ENCODE assay signal across 8 cellular contexts in the genomic region with DNA sequence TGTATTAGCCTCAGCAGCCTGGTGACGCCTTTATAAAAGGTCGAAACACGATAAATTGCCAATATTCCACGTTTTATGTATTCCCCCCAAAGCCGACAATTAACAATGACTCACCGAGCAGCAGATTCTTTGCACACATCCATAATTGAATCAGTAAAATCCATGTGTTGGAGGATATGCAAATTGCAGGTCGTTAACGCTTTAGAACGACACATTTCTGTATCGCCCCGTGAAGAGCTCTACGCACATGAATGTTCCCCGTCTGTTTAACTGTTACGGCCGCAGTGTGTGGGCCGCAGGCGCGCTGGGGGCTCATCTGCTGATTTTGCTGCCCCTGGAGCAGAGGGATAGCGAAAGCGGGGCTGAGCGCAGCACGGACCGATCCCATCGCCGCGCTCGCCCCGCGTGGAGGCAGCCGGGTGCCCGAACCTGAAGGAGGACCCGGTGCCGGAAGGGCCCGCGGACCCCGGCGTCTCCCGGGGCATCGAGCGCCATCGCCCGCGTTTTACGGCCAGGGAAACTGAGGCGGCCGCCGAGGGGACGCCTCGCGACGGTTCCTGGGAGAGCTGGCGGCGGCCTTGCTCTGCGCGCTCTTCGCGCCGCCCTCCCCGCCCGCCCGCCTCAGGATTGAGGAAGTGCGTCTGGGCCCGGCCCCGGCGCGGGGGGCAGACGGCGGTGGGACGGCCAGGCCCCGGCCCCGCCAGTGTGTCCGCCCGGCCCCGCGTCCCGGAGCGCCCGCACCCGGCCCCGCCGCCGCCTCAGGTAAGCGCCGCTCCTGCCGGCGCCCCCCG. TPM values are rescaled to one million over a fixed set of nuclear protein-coding genes. Genes with fewer than 3 reads are reported as not detected.
DNase-seq lines count a peak whose midpoint lies in the region; ATAC-seq, FAIRE-seq and TF ChIP-seq lines count a peak whose summit lies in the region.

A gene with protein sequence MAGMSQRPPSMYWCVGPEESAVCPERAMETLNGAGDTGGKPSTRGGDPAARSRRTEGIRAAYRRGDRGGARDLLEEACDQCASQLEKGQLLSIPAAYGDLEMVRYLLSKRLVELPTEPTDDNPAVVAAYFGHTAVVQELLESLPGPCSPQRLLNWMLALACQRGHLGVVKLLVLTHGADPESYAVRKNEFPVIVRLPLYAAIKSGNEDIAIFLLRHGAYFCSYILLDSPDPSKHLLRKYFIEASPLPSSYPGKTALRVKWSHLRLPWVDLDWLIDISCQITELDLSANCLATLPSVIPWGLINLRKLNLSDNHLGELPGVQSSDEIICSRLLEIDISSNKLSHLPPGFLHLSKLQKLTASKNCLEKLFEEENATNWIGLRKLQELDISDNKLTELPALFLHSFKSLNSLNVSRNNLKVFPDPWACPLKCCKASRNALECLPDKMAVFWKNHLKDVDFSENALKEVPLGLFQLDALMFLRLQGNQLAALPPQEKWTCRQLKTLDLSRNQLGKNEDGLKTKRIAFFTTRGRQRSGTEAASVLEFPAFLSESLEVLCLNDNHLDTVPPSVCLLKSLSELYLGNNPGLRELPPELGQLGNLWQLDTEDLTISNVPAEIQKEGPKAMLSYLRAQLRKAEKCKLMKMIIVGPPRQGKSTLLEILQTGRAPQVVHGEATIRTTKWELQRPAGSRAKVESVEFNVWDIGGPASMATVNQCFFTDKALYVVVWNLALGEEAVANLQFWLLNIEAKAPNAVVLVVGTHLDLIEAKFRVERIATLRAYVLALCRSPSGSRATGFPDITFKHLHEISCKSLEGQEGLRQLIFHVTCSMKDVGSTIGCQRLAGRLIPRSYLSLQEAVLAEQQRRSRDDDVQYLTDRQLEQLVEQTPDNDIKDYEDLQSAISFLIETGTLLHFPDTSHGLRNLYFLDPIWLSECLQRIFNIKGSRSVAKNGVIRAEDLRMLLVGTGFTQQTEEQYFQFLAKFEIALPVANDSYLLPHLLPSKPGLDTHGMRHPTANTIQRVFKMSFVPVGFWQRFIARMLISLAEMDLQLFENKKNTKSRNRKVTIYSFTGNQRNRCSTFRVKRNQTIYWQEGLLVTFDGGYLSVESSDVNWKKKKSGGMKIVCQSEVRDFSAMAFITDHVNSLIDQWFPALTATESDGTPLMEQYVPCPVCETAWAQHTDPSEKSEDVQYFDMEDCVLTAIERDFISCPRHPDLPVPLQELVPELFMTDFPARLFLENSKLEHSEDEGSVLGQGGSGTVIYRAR (N-terminal part only) (plus strand): TSS at position 668 of the 791 bp plus-strand sequence. CDS start 5,276 bp downstream, outside the sequence.

- peak within 1 kb of the TSS; percentile 65 for H3K9ac ChIP-seq in fibroblast of lung (ENCODE audit: insufficient read depth, low read length)

- no peak within 1 kb of the TSS for H3K27ac Mint-ChIP-seq in nephron progenitor cell

- no peaks in the 10 kb centered on the region for H4K20me1 ChIP-seq in fibroblast of lung (ENCODE audit: control insufficient read depth, extremely low read depth, insufficient read depth, low read length)

- FAIRE-seq in GM18507 (lab: Jason Lieb, UNC), result peak; percentile 36

- no peak for ATAC-seq in HG03460 (IDR thresholded peaks at IDR 0.05; ENCODE audit: unreplicated experiment)
- no peak for ATAC-seq in HG02884 (IDR thresholded peaks at IDR 0.05; ENCODE audit: unreplicated experiment)

- H3K4me1 Mint-ChIP-seq in nephron progenitor cell, result peaks cover 5% of the 10 kb centered on the region

- no peaks in the 10 kb centered on the region for H3K79me2 ChIP-seq in fibroblast of lung (ENCODE audit: control insufficient read depth, insufficient read depth, low read length)

- H3K9me3 ChIP-seq in AG04450 (ENCODE audit: control insufficient read depth, insufficient read depth, low read length) (peaks cover 6% of the 10 kb centered on the region), fibroblast of lung (ENCODE audit: control insufficient read depth, insufficient read depth, low read depth, low read length) (no peaks in the 10 kb centered on the region)

- DNase-seq in AG04450 (ENCODE audit: low read depth, low spot score), result no peak
- DNase-seq in GM18507 (ENCODE audit: extremely low spot score, insufficient read length, low read depth), result no peak
- peak; percentile 43 for DNase-seq in HS-5 (ENCODE audit: low read depth)
- DNase-seq in fibroblast of lung (ENCODE audit: low read depth in 2 of 2), result peak; percentile 38 to 61
- DNase-seq in nephron progenitor cell, result peak; percentile 54

- peak within 1 kb of the TSS; percentile 80 for H3K4me3 Mint-ChIP-seq in nephron progenitor cell

- no peaks in the 10 kb centered on the region for H3K36me3 ChIP-seq in fibroblast of lung (ENCODE audit: control insufficient read depth, insufficient read depth, low read length)

- no peaks in the 10 kb centered on the region for H3K27me3 ChIP-seq in AG04450 (ENCODE audit: control insufficient read depth, insufficient read depth, low read length)
- H3K27me3 ChIP-seq in fibroblast of lung (ENCODE audit: control insufficient read depth, insufficient read depth, low read length), result no peaks in the 10 kb centered on the region

- peaks cover 10% of the 10 kb centered on the region for H3K9me3 Mint-ChIP-seq in nephron progenitor cell

- H3K4me3 ChIP-seq in AG04450 (ENCODE audit: low read depth, low read length), result peak within 1 kb of the TSS; percentile 66
- peak within 1 kb of the TSS; percentile 69 for H3K4me3 ChIP-seq in WI38 (ENCODE audit: low read depth, low read length)
- peak within 1 kb of the TSS; percentile 62 to 82 (median 68) for H3K4me3 ChIP-seq in fibroblast of lung (replicated peaks in 1 of 4; ENCODE audit: control extremely low read depth in 1 of 4, insufficient read depth in 1 of 4, low read depth in 3 of 4, low read length in 4 of 4)

- TF ChIP-seq CTCF in AG04450 (IDR thresholded peaks at IDR 0.05; ENCODE audit: low read depth, low read length), result no peak
- TF ChIP-seq CTCF in WI38 (IDR thresholded peaks at IDR 0.05; ENCODE audit: low read depth, low read length), result no peak
- TF ChIP-seq CTCF in fibroblast of lung (conservative IDR thresholded peaks at IDR 0.05 in 1 of 2, IDR thresholded peaks at IDR 0.05 in 1 of 2; ENCODE audit: low read depth in 1 of 2, low read length in 2 of 2), result no peak
- TF ChIP-seq CTCF in nephron progenitor cell (IDR thresholded peaks at IDR 0.05), result no peak

- no peaks in the 10 kb centered on the region for H3K4me1 ChIP-seq in fibroblast of lung (ENCODE audit: control insufficient read depth, extremely low read depth, insufficient read depth, low read length)

- H3K36me3 Mint-ChIP-seq in nephron progenitor cell (ENCODE audit: low read depth), result no peaks in the 10 kb centered on the region

- peak within 1 kb of the TSS; percentile 21 for H3K27ac ChIP-seq in AG04450 (ENCODE audit: low read depth, low read length)
- peak within 1 kb of the TSS; percentile 50 for H3K27ac ChIP-seq in fibroblast of lung (ENCODE audit: insufficient read depth, low read length)

- H2AFZ ChIP-seq in fibroblast of lung (ENCODE audit: low read length), result peak within 1 kb of the TSS; percentile 59

- POLR2A ChIA-PET in AG04450 (lab: Yijun Ruan, JAX), result interaction anchor here (0.7 to 1.7 kb wide), 3 partner anchors 13 to 89 kb away, joined by 3 to 4 read pairs (median 3); no protein-coding TSS in a partner anchor

- peak within 1 kb of the TSS; percentile 96 for H3K4me2 ChIP-seq in fibroblast of lung (ENCODE audit: extremely low read depth, insufficient read depth, low read length)

- H3K27me3 Mint-ChIP-seq in nephron progenitor cell (ENCODE audit: low read depth, poor library complexity), result peaks cover 83% of the 10 kb centered on the region

- CTCF ChIA-PET in AG04450 (lab: Charles Lee), result interaction anchor here (0.7 to 11.2 kb wide), 27 partner anchors 9 to 348 kb away, joined by 3 to 251 read pairs (median 7); no protein-coding TSS in a partner anchor

RNA-seq across cellular contexts. Expression of the gene that starts here (rescaled TPM):
- polyA plus RNA-seq in AG04450 (2011; rRNA removed) (5.6 and 6.4 TPM in 2 replicates), fibroblast of lung (3.8 and 6.6 TPM in 2 replicates)
- polyA minus RNA-seq in AG04450 (2011; rRNA and poly(A)+ RNA removed), result 12.2 and 17.3 TPM in 2 replicates
- total RNA-seq in fibroblast of lung, result 8.7 and 12.2 TPM in 2 replicates
- 6.0 and 9.1 TPM in 2 replicates for polyA plus RNA-seq in fibroblast of lung (2012)
- polyA minus RNA-seq in fibroblast of lung (ENCODE audit: low replicate concordance), result 15.3 and 25.1 TPM in 2 replicates

Comparison
In these comparisons a context has a peak if more than half of its experiments do, and no peak if none do; other contexts are left out.
1. DNase-seq: peak in HS-5 (single experiment), fibroblast of lung (2 of 2) and nephron progenitor cell (single experiment); none in AG04450 (single experiment) and GM18507 (single experiment).
2. Peak in every context shown above with its lines, with median percentiles within 50 percentile points of each other: H3K4me3 ChIP-seq.